ENCODE assay signal across 10 cellular contexts in the genomic region with DNA sequence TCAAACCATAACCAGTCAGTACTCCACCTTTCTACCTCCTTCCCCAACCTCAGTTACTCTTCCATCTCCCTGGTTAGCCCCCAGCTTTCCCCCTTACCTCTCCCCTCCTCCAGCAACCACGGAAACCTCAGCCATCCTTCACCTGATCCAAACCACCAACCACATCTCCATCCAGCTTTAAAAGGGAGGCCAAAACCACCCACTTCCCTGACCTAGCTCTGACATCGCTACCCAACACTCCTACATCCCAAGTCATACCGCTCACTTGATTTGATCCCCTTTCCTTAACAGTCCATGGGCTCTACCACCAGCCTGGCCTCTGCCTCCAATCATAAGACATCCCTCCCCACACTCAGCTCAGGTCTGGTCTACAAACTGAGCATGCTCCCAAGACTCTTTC. TPM values are rescaled to one million over a fixed set of nuclear protein-coding genes. Genes with fewer than 3 reads are reported as not detected.
DNase-seq lines count a peak whose midpoint lies in the region; ATAC-seq and TF ChIP-seq lines count a peak whose summit lies in the region.
"Had no signal": no experiment of that assay in that cellular context is flagged by ENCODE, and none has a peak within 500 bp of the region (broad histone marks: within the 10 kb centered on the region; RNA-seq: fewer than 3 reads in every experiment).

No MANE protein-coding gene starts in this region.

- H3K9me3 ChIP-seq in heart left ventricle (no peaks in the 10 kb centered on the region), lower lobe of right lung (no peaks in the 10 kb centered on the region), uterus (no peaks in the 10 kb centered on the region), aorta (ENCODE audit: control insufficient read depth, low read length) (no peaks in the 10 kb centered on the region)

- DNase-seq in heart left ventricle (peak in 1 of 5 donors; percentile 9), Right ventricle myocardium inferior (ENCODE audit: missing footprints) (no peak), lower lobe of right lung (no peak), uterus (no peak), middle frontal gyrus (ENCODE audit: extremely low spot score, low spot score) (no peak), aorta (no peak)
- DNase-seq in activated naive CD8-positive, alpha-beta T cell treated with anti-CD3 and anti-CD28 coated beads, Interleukin-2, amount 50 U/mL, for 24 hours, result no peak
- DNase-seq in activated CD4-positive, alpha-beta T cell treated with anti-CD3 and anti-CD28 coated beads, Interleukin-2, amount 50 U/mL, for 48 hours, result no peak
- DNase-seq: HCEC 1CT, NCI-H2081 had no signal

- peak overlapping the region; percentile 96 for H3K27ac Mint-ChIP-seq in activated naive CD8-positive, alpha-beta T cell treated with anti-CD3 and anti-CD28 coated beads, Interleukin-2, amount 50 U/mL, for 24 hours

- TF ChIP-seq POLR2A in heart left ventricle (IDR thresholded peaks at IDR 0.05) (no peak), uterus (IDR thresholded peaks at IDR 0.05) (no peak)

- H3K4me3 ChIP-seq in heart left ventricle (peak overlapping the region in 10 of 12 donors; percentile 61 to 97 (median 88)), lower lobe of right lung (peak overlapping the region; percentile 86), uterus (peak overlapping the region; percentile 70 to 80), aorta (ENCODE audit: low read length in 2 of 2) (no peak overlapping the region)

- no peak for TF ChIP-seq CTCF in heart left ventricle (IDR thresholded peaks at IDR 0.05)
- TF ChIP-seq CTCF in lower lobe of right lung (IDR thresholded peaks at IDR 0.05), result no peak
- no peak for TF ChIP-seq CTCF in uterus (IDR thresholded peaks at IDR 0.05)

- peak overlapping the region; percentile 99 for H3K4me3 Mint-ChIP-seq in activated naive CD8-positive, alpha-beta T cell treated with anti-CD3 and anti-CD28 coated beads, Interleukin-2, amount 50 U/mL, for 24 hours

- intact Hi-C loops in heart left ventricle (cut with DNase I), result loop anchor here in 1 of 10 donors (2.0 kb wide), 1 partner anchor 28 kb away; no protein-coding TSS in a partner anchor
- intact Hi-C loops in Right ventricle myocardium inferior (cut with DNase I), result no loop called here
- intact Hi-C loops in lower lobe of right lung (cut with DNase I), result no loop called here
- intact Hi-C loops in uterus (cut with DNase I; ENCODE audit: low total_unique reads), result no loop called here
- intact Hi-C loops in aorta (cut with DNase I), result no loop called here

- no peaks in the 10 kb centered on the region for H3K9me3 Mint-ChIP-seq in activated naive CD8-positive, alpha-beta T cell treated with anti-CD3 and anti-CD28 coated beads, Interleukin-2, amount 50 U/mL, for 24 hours

- H3K4me1 Mint-ChIP-seq in activated naive CD8-positive, alpha-beta T cell treated with anti-CD3 and anti-CD28 coated beads, Interleukin-2, amount 50 U/mL, for 24 hours, result peaks cover 79% of the 10 kb centered on the region

- H3K36me3 Mint-ChIP-seq in activated naive CD8-positive, alpha-beta T cell treated with anti-CD3 and anti-CD28 coated beads, Interleukin-2, amount 50 U/mL, for 24 hours (ENCODE audit: low read depth), result peaks cover 25% of the 10 kb centered on the region

- 75 to 89% (median 84%) methylated on average over 3 of the region's 3 CpGs for WGBS in heart left ventricle, 4 donors
- 76 to 85% methylated on average over 3 of the region's 3 CpGs for WGBS in aorta, 2 donors

- H3K27me3 ChIP-seq in heart left ventricle, result no peaks in the 10 kb centered on the region
- no peaks in the 10 kb centered on the region for H3K27me3 ChIP-seq in lower lobe of right lung (ENCODE audit: low read depth)
- H3K27me3 ChIP-seq in uterus, result no peaks in the 10 kb centered on the region
- no peaks in the 10 kb centered on the region for H3K27me3 ChIP-seq in aorta (ENCODE audit: control insufficient read depth in 1 of 2, insufficient read depth in 2 of 2, low read length in 1 of 2)

- H3K36me3 ChIP-seq in heart left ventricle (peaks cover 0 to 17% (median 0%) of the 10 kb centered on the region in 9 donors), lower lobe of right lung (peaks cover 19% of the 10 kb centered on the region), uterus (no peaks in the 10 kb centered on the region), aorta (ENCODE audit: control insufficient read depth in 1 of 2, insufficient read depth in 2 of 2, low read length in 1 of 2) (no peaks in the 10 kb centered on the region)

- peak overlapping the region in 2 of 12 donors; percentile 95 to 98 for H3K27ac ChIP-seq in heart left ventricle
- H3K27ac ChIP-seq in lower lobe of right lung, result no peak overlapping the region
- H3K27ac ChIP-seq in uterus, result peak overlapping the region in 1 of 2 donors; percentile 93
- H3K27ac ChIP-seq in aorta (ENCODE audit: low read depth in 1 of 2, low read length in 2 of 2), result no peak overlapping the region

- ATAC-seq in heart left ventricle (no peak), Right ventricle myocardium inferior (no peak), lower lobe of right lung (no peak), aorta (ENCODE audit: low FRiP score) (no peak)
- no peak for ATAC-seq in activated naive CD8-positive, alpha-beta T cell treated with anti-CD3 and anti-CD28 coated beads, Interleukin-2, amount 50 U/mL, for 24 hours

- H3K27me3 Mint-ChIP-seq in activated naive CD8-positive, alpha-beta T cell treated with anti-CD3 and anti-CD28 coated beads, Interleukin-2, amount 50 U/mL, for 24 hours, result no peaks in the 10 kb centered on the region

- H3K4me1 ChIP-seq in heart left ventricle, result peaks cover 7 to 82% (median 46%) of the 10 kb centered on the region in 12 donors
- H3K4me1 ChIP-seq in lower lobe of right lung, result peaks cover 69% of the 10 kb centered on the region
- H3K4me1 ChIP-seq in uterus, result peaks cover 5 to 12% of the 10 kb centered on the region in 2 donors
- H3K4me1 ChIP-seq in aorta (ENCODE audit: control insufficient read depth in 1 of 2, insufficient read depth in 2 of 2, low read length in 2 of 2), result peaks cover 5 to 10% of the 10 kb centered on the region in 2 donors

RNA-seq across cellular contexts. Expression of a gene that starts 1.5 kb away (rescaled TPM):
- 10 to 100 TPM; 16.4 to 46.2 (median 26.4) TPM for total RNA-seq in heart left ventricle
- polyA plus RNA-seq in heart left ventricle, result 10 to 100 TPM; 15.4 to 44.6 TPM
- total RNA-seq in Right ventricle myocardium inferior, result 25.6 TPM
- total RNA-seq in lower lobe of right lung, result 48.2 TPM
- total RNA-seq in uterus, result 10 to 100 TPM; 13.1 to 43.9 (median 22.4) TPM
- total RNA-seq in aorta, result 10 to 100 TPM; 47.4 to 52.6 TPM
- 10 to 100 TPM; 15.7 to 23.7 TPM for polyA plus RNA-seq in aorta

Comparison
In these comparisons a context has a peak if more than half of its experiments do, and no peak if none do; other contexts are left out.
1. H3K4me3 ChIP-seq: peak in heart left ventricle (10 of 12), lower lobe of right lung (single experiment) and uterus (2 of 2); none in aorta (0 of 2).